14 cellular contexts compared by ENCODE assay signal in the genomic region with DNA sequence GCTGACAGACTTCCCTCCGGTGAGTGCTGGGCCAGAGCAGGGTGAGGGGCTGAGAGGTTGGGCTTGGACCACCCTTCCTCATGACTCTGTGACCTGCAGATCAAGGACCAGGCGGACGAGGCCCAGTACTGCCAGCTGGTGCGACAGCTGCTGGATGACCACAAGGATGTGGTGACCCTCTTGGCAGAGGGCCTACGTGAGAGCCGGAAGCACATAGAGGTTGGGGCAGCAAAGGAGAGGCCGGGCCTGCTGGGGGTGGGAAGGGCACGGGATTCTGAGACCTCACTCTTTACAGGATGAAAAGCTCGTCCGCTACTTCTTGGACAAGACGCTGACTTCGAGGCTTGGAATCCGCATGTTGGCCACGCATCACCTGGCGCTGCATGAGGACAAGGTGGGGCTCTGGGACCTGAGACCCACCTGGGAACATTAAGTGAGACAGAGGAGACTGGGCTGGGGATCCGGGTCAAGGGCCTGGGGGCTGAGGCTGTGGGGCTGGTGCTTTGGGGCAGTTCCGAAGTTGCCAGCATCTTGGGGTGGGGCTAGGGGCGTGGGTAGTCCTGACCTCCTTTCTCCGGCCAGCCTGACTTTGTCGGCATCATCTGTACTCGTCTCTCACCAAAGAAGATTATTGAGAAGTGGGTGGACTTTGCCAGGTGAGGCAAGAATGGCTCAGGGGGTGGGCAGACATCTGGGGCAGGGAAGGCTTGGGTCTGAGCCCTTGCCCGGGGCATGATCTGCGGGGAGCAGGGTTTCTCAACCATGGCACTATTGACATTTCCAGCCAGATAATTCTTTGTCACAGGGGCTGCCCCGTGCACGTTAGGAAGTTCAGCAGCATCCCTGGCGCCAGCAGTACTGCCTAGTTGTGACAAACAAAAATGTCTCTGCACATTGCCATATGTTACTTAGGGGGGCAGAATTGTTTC. TPM values are rescaled to one million over a fixed set of nuclear protein-coding genes. Genes with fewer than 3 reads are reported as not detected.
DNase-seq lines count a peak whose midpoint lies in the region; ATAC-seq and TF ChIP-seq lines count a peak whose summit lies in the region.
"Had no signal": no experiment of that assay in that cellular context is flagged by ENCODE, and none has a peak within 500 bp of the region (broad histone marks: within the 10 kb centered on the region; RNA-seq: fewer than 3 reads in every experiment).

No MANE protein-coding gene starts in this region.

- ATAC-seq in activated CD8-positive, alpha-beta T cell treated with anti-CD3 and anti-CD28 coated beads for 36 hours, result no peak
- no peak for ATAC-seq in memory B cell (ENCODE audit: low read depth)
- no peak for ATAC-seq in stimulated activated effector memory CD8-positive, alpha-beta T cell treated with anti-CD3 and anti-CD28 coated beads, Interleukin-12 subunit alpha, Interleukin-12 subunit beta, amount 100 ng/mL, for 72 hours
- ATAC-seq: left lung had no signal

- CTCF ChIA-PET in activated CD8-positive, alpha-beta T cell treated with anti-CD3 and anti-CD28 coated beads for 36 hours (lab: Charles Lee), result interaction anchor here (1.1 kb wide), 1 partner anchor 32 kb away, joined by 6 read pairs; no protein-coding TSS in a partner anchor

- peak overlapping the region; percentile 36 for H3K27ac Mint-ChIP-seq in activated naive CD4-positive, alpha-beta T cell treated with anti-CD3 and anti-CD28 coated beads, Interleukin-2, amount 50 U/mL, for 24 hours
- H3K27ac Mint-ChIP-seq in activated CD8-positive, alpha-beta T cell treated with anti-CD3 and anti-CD28 coated beads for 36 hours, result peak overlapping the region; percentile 17
- H3K27ac Mint-ChIP-seq in memory B cell (no peak overlapping the region), HFFc6 (no peak overlapping the region)
- H3K27ac Mint-ChIP-seq in stimulated activated effector memory CD8-positive, alpha-beta T cell treated with anti-CD3 and anti-CD28 coated beads, Interleukin-12 subunit alpha, Interleukin-12 subunit beta, amount 100 ng/mL, for 72 hours, result peak overlapping the region; percentile 86

- intact Hi-C loops in activated CD8-positive, alpha-beta T cell treated with anti-CD3 and anti-CD28 coated beads for 36 hours (cut with micrococcal nuclease), result loop anchor here (10.0 kb wide), 1 partner anchor 64 kb away; no protein-coding TSS in a partner anchor

- H3K9me3 Mint-ChIP-seq in activated naive CD4-positive, alpha-beta T cell treated with anti-CD3 and anti-CD28 coated beads, Interleukin-2, amount 50 U/mL, for 24 hours, result no peaks in the 10 kb centered on the region
- H3K9me3 Mint-ChIP-seq in activated CD8-positive, alpha-beta T cell treated with anti-CD3 and anti-CD28 coated beads for 36 hours, result no peaks in the 10 kb centered on the region
- H3K9me3 Mint-ChIP-seq in memory B cell (no peaks in the 10 kb centered on the region), HFFc6 (no peaks in the 10 kb centered on the region)
- no peaks in the 10 kb centered on the region for H3K9me3 Mint-ChIP-seq in stimulated activated effector memory CD8-positive, alpha-beta T cell treated with anti-CD3 and anti-CD28 coated beads, Interleukin-12 subunit alpha, Interleukin-12 subunit beta, amount 100 ng/mL, for 72 hours

- no peak for DNase-seq in activated naive CD4-positive, alpha-beta T cell treated with anti-CD3 and anti-CD28 coated beads, Interleukin-2, amount 50 U/mL, for 16 hours
- no peak for DNase-seq in activated CD8-positive, alpha-beta T cell treated with anti-CD3 and anti-CD28 coated beads for 36 hours
- DNase-seq in memory B cell (ENCODE audit: low spot score in 2 of 2), result no peak
- no peak for DNase-seq in stimulated activated effector memory CD8-positive, alpha-beta T cell treated with anti-CD3 and anti-CD28 coated beads, Interleukin-12 subunit alpha, Interleukin-12 subunit beta, amount 100 ng/mL, for 72 hours (ENCODE audit: low spot score in 2 of 2)
- no peak for DNase-seq in HFFc6
- no peak for DNase-seq in cerebellar nuclear complex (lab: John Stamatoyannopoulos, UW)
- no peak for DNase-seq in NAMALWA (ENCODE audit: low spot score)
- DNase-seq: activated CD4-positive, alpha-beta T cell treated with anti-CD3 and anti-CD28 coated beads, Interleukin-2, amount 50 U/mL, for 48 hours; DMS53; left lung; NCI-H1105; ovary had no signal

- H3K4me1 Mint-ChIP-seq in activated naive CD4-positive, alpha-beta T cell treated with anti-CD3 and anti-CD28 coated beads, Interleukin-2, amount 50 U/mL, for 24 hours, result peaks cover 19% of the 10 kb centered on the region
- peaks cover 38% of the 10 kb centered on the region for H3K4me1 Mint-ChIP-seq in activated CD8-positive, alpha-beta T cell treated with anti-CD3 and anti-CD28 coated beads for 36 hours (ENCODE audit: low read depth)
- H3K4me1 Mint-ChIP-seq in memory B cell (peaks cover 20% of the 10 kb centered on the region), HFFc6 (ENCODE audit: low read depth) (peaks cover 19% of the 10 kb centered on the region)
- H3K4me1 Mint-ChIP-seq in stimulated activated effector memory CD8-positive, alpha-beta T cell treated with anti-CD3 and anti-CD28 coated beads, Interleukin-12 subunit alpha, Interleukin-12 subunit beta, amount 100 ng/mL, for 72 hours, result peaks cover 31% of the 10 kb centered on the region

- POLR2A ChIA-PET in activated CD8-positive, alpha-beta T cell treated with anti-CD3 and anti-CD28 coated beads for 36 hours (lab: Charles Lee), result interaction anchor here (0.7 kb wide), 1 partner anchor 70 kb away, joined by 3 read pairs; the partner anchor contains the start of gene FUS

- no peak for TF ChIP-seq CTCF in activated CD8-positive, alpha-beta T cell treated with anti-CD3 and anti-CD28 coated beads for 36 hours (IDR thresholded peaks at IDR 0.05)
- TF ChIP-seq CTCF in HFFc6 (IDR thresholded peaks at IDR 0.05), result no peak

- no peaks in the 10 kb centered on the region for H3K36me3 Mint-ChIP-seq in activated naive CD4-positive, alpha-beta T cell treated with anti-CD3 and anti-CD28 coated beads, Interleukin-2, amount 50 U/mL, for 24 hours
- peaks cover 18% of the 10 kb centered on the region for H3K36me3 Mint-ChIP-seq in activated CD8-positive, alpha-beta T cell treated with anti-CD3 and anti-CD28 coated beads for 36 hours (ENCODE audit: low read depth)
- H3K36me3 Mint-ChIP-seq in memory B cell (peaks cover 3% of the 10 kb centered on the region), HFFc6 (ENCODE audit: low read depth) (peaks cover 19% of the 10 kb centered on the region)
- peaks cover 47% of the 10 kb centered on the region for H3K36me3 Mint-ChIP-seq in stimulated activated effector memory CD8-positive, alpha-beta T cell treated with anti-CD3 and anti-CD28 coated beads, Interleukin-12 subunit alpha, Interleukin-12 subunit beta, amount 100 ng/mL, for 72 hours

- no peaks in the 10 kb centered on the region for H3K27me3 Mint-ChIP-seq in activated naive CD4-positive, alpha-beta T cell treated with anti-CD3 and anti-CD28 coated beads, Interleukin-2, amount 50 U/mL, for 24 hours
- no peaks in the 10 kb centered on the region for H3K27me3 Mint-ChIP-seq in activated CD8-positive, alpha-beta T cell treated with anti-CD3 and anti-CD28 coated beads for 36 hours
- H3K27me3 Mint-ChIP-seq in memory B cell (no peaks in the 10 kb centered on the region), HFFc6 (ENCODE audit: insufficient read depth) (no peaks in the 10 kb centered on the region; the same call in 1 of the 2 replicates)

- peak overlapping the region; percentile 35 for H3K4me3 Mint-ChIP-seq in activated naive CD4-positive, alpha-beta T cell treated with anti-CD3 and anti-CD28 coated beads, Interleukin-2, amount 50 U/mL, for 24 hours
- peak overlapping the region; percentile 79 for H3K4me3 Mint-ChIP-seq in activated CD8-positive, alpha-beta T cell treated with anti-CD3 and anti-CD28 coated beads for 36 hours
- H3K4me3 Mint-ChIP-seq in memory B cell (peak overlapping the region; percentile 41), HFFc6 (no peak overlapping the region; the same call in 1 of the 2 replicates)
- peak overlapping the region; percentile 90 for H3K4me3 Mint-ChIP-seq in stimulated activated effector memory CD8-positive, alpha-beta T cell treated with anti-CD3 and anti-CD28 coated beads, Interleukin-12 subunit alpha, Interleukin-12 subunit beta, amount 100 ng/mL, for 72 hours

RNA-seq across cellular contexts. Expression of gene BCKDK, which starts 2.2 kb away (rescaled TPM):
- 10 to 100 TPM; 55.1 to 58.7 TPM for total RNA-seq in activated CD8-positive, alpha-beta T cell treated with anti-CD3 and anti-CD28 coated beads for 36 hours
- total RNA-seq in HFFc6 (2021; fragmentation: NEBNext Ultra II Directional; extraction: Animal tissue kit (Norgen Biotek cat#: 25700)), result 10 to 100 TPM; 56.8 to 64.8 (median 59.4) TPM

RNA-seq across cellular contexts. Expression of gene KAT8, which starts 7.1 kb away (rescaled TPM):
- total RNA-seq in activated CD8-positive, alpha-beta T cell treated with anti-CD3 and anti-CD28 coated beads for 36 hours, result 10 to 100 TPM; 55.6 to 58.7 TPM
- 10 to 100 TPM; 28.1 to 31.8 (median 29.6) TPM for total RNA-seq in HFFc6 (2021; fragmentation: NEBNext Ultra II Directional; extraction: Animal tissue kit (Norgen Biotek cat#: 25700))

RNA-seq across cellular contexts. Expression of gene VKORC1, which starts 15.8 kb away (rescaled TPM):
- 10 to 100 TPM; 68.5 to 71.5 TPM for total RNA-seq in activated CD8-positive, alpha-beta T cell treated with anti-CD3 and anti-CD28 coated beads for 36 hours
- total RNA-seq in HFFc6 (2021; fragmentation: NEBNext Ultra II Directional; extraction: Animal tissue kit (Norgen Biotek cat#: 25700)), result 100 to 1,000 TPM; 123 to 184 (median 130) TPM

RNA-seq across cellular contexts. Expression of gene PRSS53, which starts 21.6 kb away (rescaled TPM):
- 1 to 10 TPM; 5.5 to 8.6 TPM for total RNA-seq in activated CD8-positive, alpha-beta T cell treated with anti-CD3 and anti-CD28 coated beads for 36 hours
- 1 to 10 TPM in 5 of 6 experiments, under 1 TPM in 1; 0.85 to 2.6 (median 1.4) TPM for total RNA-seq in HFFc6 (2021; fragmentation: NEBNext Ultra II Directional; extraction: Animal tissue kit (Norgen Biotek cat#: 25700))

RNA-seq across cellular contexts. Expression of gene PRSS8, which starts 25.2 kb away (rescaled TPM):
- not detected for total RNA-seq in activated CD8-positive, alpha-beta T cell treated with anti-CD3 and anti-CD28 coated beads for 36 hours
- not detected for total RNA-seq in HFFc6 (2021; fragmentation: NEBNext Ultra II Directional; extraction: Animal tissue kit (Norgen Biotek cat#: 25700))
- total RNA-seq: NCI-H460 had no signal

Comparison
In these comparisons a context has a peak if more than half of its experiments do, and no peak if none do; other contexts are left out.
1. H3K27ac Mint-ChIP-seq: peak in activated naive CD4-positive, alpha-beta T cell treated with anti-CD3 and anti-CD28 coated beads, Interleukin-2, amount 50 U/mL, for 24 hours (single experiment), activated CD8-positive, alpha-beta T cell treated with anti-CD3 and anti-CD28 coated beads for 36 hours (single experiment) and stimulated activated effector memory CD8-positive, alpha-beta T cell treated with anti-CD3 and anti-CD28 coated beads, Interleukin-12 subunit alpha, Interleukin-12 subunit beta, amount 100 ng/mL, for 72 hours (single experiment); none in memory B cell (single experiment) and HFFc6 (single experiment).